ENCODE assay signal across 10 cellular contexts in genomic region chr15:58627706-58628105, GRCh38.
DNase-seq lines count a peak whose midpoint lies in the region; ATAC-seq and TF ChIP-seq lines count a peak whose summit lies in the region.
"Had no signal": no experiment of that assay in that cellular context is flagged by ENCODE, and none has a peak within 500 bp of the region (broad histone marks: within the 10 kb centered on the region; RNA-seq: fewer than 3 reads in every experiment).

No MANE protein-coding gene starts in this region.

- H3K27me3 ChIP-seq in GM23248 (replicated peaks; ENCODE audit: insufficient read depth) (no peaks in the 10 kb centered on the region), gastroesophageal sphincter (no peaks in the 10 kb centered on the region), skeletal muscle tissue (ENCODE audit: control insufficient read depth in 3 of 3, insufficient read depth in 3 of 3, low read length in 3 of 3) (no peaks in the 10 kb centered on the region), MG63 (no peaks in the 10 kb centered on the region)

- H3K27ac ChIP-seq in GM23248 (no peak overlapping the region), gastroesophageal sphincter (peak overlapping the region in 3 of 4 donors; percentile 63 to 69 (median 66)), skeletal muscle tissue (ENCODE audit: low read depth, low read length) (peak overlapping the region; percentile 36)

- H3K36me3 ChIP-seq in GM23248 (ENCODE audit: low read depth) (peaks cover 22% of the 10 kb centered on the region), gastroesophageal sphincter (peaks cover 0 to 26% of the 10 kb centered on the region in 2 donors), skeletal muscle tissue (ENCODE audit: control insufficient read depth in 3 of 3, insufficient read depth in 3 of 3, low read length in 3 of 3) (peaks cover 0 to 14% (median 4%) of the 10 kb centered on the region in 3 donors), MG63 (peaks cover 25% of the 10 kb centered on the region)

- H3K9me3 ChIP-seq in GM23248 (ENCODE audit: low read depth) (no peaks in the 10 kb centered on the region), gastroesophageal sphincter (no peaks in the 10 kb centered on the region), skeletal muscle tissue (ENCODE audit: control insufficient read depth in 3 of 3, low read length in 3 of 3) (no peaks in the 10 kb centered on the region), MG63 (no peaks in the 10 kb centered on the region)

- ATAC-seq in activated CD8-positive, alpha-beta T cell treated with anti-CD3 and anti-CD28 coated beads, Interleukin-2, amount 10 ng/mL, durations not matched to agents 7 days and 5 days: no peak
- ATAC-seq in gastroesophageal sphincter: no peak
- ATAC-seq in HG03521 (IDR thresholded peaks at IDR 0.05; ENCODE audit: unreplicated experiment): no peak

- POLR2A ChIA-PET in activated CD8-positive, alpha-beta T cell treated with anti-CD3 and anti-CD28 coated beads, Interleukin-2, amount 10 ng/mL, durations not matched to agents 7 days and 5 days (lab: Charles Lee): interaction anchor here (0.7 kb wide), 1 partner anchor 143 kb away, joined by 6 read pairs; the partner anchor contains the start of gene MINDY2

- WGBS in GM23248 (ENCODE audit: low coverage in 1 of 2, low lambda C conversion rate in 2 of 2, missing lambda C conversion rate in 2 of 2), 2 experiments: 29 to 38% methylated on average over 1 of the region's 1 CpG
- 5 to 27% methylated on average over 1 of the region's 1 CpG for WGBS in gastroesophageal sphincter (ENCODE audit: low coverage in 1 of 2), 2 donors

- no peak for TF ChIP-seq POLR2A in gastroesophageal sphincter (IDR thresholded peaks at IDR 0.05)

- no peak for DNase-seq in GM23248
- DNase-seq in activated CD8-positive, alpha-beta T cell treated with anti-CD3 and anti-CD28 coated beads, Interleukin-2, amount 10 ng/mL, durations not matched to agents 7 days and 5 days: no peak
- DNase-seq in NCI-H2196 (lab: John Stamatoyannopoulos, UW; ENCODE audit: unreplicated experiment): no peak
- no peak for DNase-seq in MG63
- DNase-seq in DMS114 treated with DMSO at 0.1 percent for 48 hours (lab: John Stamatoyannopoulos, UW; ENCODE audit: unreplicated experiment): no peak
- DNase-seq: NCI-H2171; stimulated activated CD4-positive, alpha-beta T cell treated with anti-CD3 and anti-CD28 coated beads, Interleukin-4, amount 100 ng/mL, for 4 hours had no signal

- H4K20me1 ChIP-seq in GM23248 (ENCODE audit: insufficient read depth): no peaks in the 10 kb centered on the region

- no peaks in the 10 kb centered on the region for H3K9me3 Mint-ChIP-seq in activated CD8-positive, alpha-beta T cell treated with anti-CD3 and anti-CD28 coated beads, Interleukin-2, amount 10 ng/mL, durations not matched to agents 7 days and 5 days (ENCODE audit: insufficient read depth)

- no peak overlapping the region for H3K4me3 ChIP-seq in GM23248
- no peak overlapping the region for H3K4me3 ChIP-seq in gastroesophageal sphincter
- no peak overlapping the region for H3K4me3 ChIP-seq in skeletal muscle tissue (ENCODE audit: low read length in 3 of 3)
- H3K4me3 ChIP-seq in MG63: no peak overlapping the region

- peak overlapping the region; percentile 94 for H3K4me2 ChIP-seq in GM23248 (ENCODE audit: unreplicated experiment)

- CTCF ChIA-PET in activated CD8-positive, alpha-beta T cell treated with anti-CD3 and anti-CD28 coated beads, Interleukin-2, amount 10 ng/mL, durations not matched to agents 7 days and 5 days (lab: Charles Lee): interaction anchor here (0.8 to 1.1 kb wide), 3 partner anchors 110 to 365 kb away, joined by 3 to 5 read pairs (median 3); partner anchors contain the start of gene MINDY2

- H3K36me3 Mint-ChIP-seq in activated CD8-positive, alpha-beta T cell treated with anti-CD3 and anti-CD28 coated beads, Interleukin-2, amount 10 ng/mL, durations not matched to agents 7 days and 5 days (ENCODE audit: low read depth): peaks cover 66% of the 10 kb centered on the region

- in situ Hi-C loops in GM23248 (cut with MboI): no loop called here

- TF ChIP-seq CTCF in gastroesophageal sphincter (IDR thresholded peaks at IDR 0.05): no peak

- H2AFZ ChIP-seq in GM23248: peak overlapping the region; percentile 23; the same call in 1 of the 2 replicates

- peaks cover 16% of the 10 kb centered on the region for H3K4me1 ChIP-seq in GM23248 (ENCODE audit: insufficient read depth)
- peaks cover 0 to 23% (median 7%) of the 10 kb centered on the region in 3 donors for H3K4me1 ChIP-seq in gastroesophageal sphincter
- H3K4me1 ChIP-seq in skeletal muscle tissue (ENCODE audit: control insufficient read depth in 3 of 3, insufficient read depth in 3 of 3, low read length in 3 of 3): peaks cover 2 to 14% (median 10%) of the 10 kb centered on the region in 3 donors

- no peaks in the 10 kb centered on the region for H3K9me2 ChIP-seq in GM23248 (ENCODE audit: insufficient read depth)

- H3K79me2 ChIP-seq in GM23248 (ENCODE audit: insufficient read depth): peaks cover 22% of the 10 kb centered on the region

- H3K27ac Mint-ChIP-seq in activated CD8-positive, alpha-beta T cell treated with anti-CD3 and anti-CD28 coated beads, Interleukin-2, amount 10 ng/mL, durations not matched to agents 7 days and 5 days: peak overlapping the region; percentile 96

- peak overlapping the region; percentile 77; the same call in 1 of the 2 replicates for H3K9ac ChIP-seq in GM23248
- H3K9ac ChIP-seq in skeletal muscle tissue (ENCODE audit: low read depth in 1 of 3, low read length in 3 of 3): no peak overlapping the region

- no peak for TF ChIP-seq EP300 in gastroesophageal sphincter (IDR thresholded peaks at IDR 0.05)

- H3K4me1 Mint-ChIP-seq in activated CD8-positive, alpha-beta T cell treated with anti-CD3 and anti-CD28 coated beads, Interleukin-2, amount 10 ng/mL, durations not matched to agents 7 days and 5 days (ENCODE audit: low read depth): peaks cover 39% of the 10 kb centered on the region

- no peaks in the 10 kb centered on the region for H3K27me3 Mint-ChIP-seq in activated CD8-positive, alpha-beta T cell treated with anti-CD3 and anti-CD28 coated beads, Interleukin-2, amount 10 ng/mL, durations not matched to agents 7 days and 5 days (ENCODE audit: low read depth)

- H3K4me3 Mint-ChIP-seq in activated CD8-positive, alpha-beta T cell treated with anti-CD3 and anti-CD28 coated beads, Interleukin-2, amount 10 ng/mL, durations not matched to agents 7 days and 5 days: peak overlapping the region; percentile 71

- H3F3A ChIP-seq in GM23248 (ENCODE audit: insufficient read depth): 0 out of 2 replicates have a peak, but pooled peaks cover 5% of the 10 kb centered on the region
